1 cellular context compared by ENCODE assay signal in the genomic region with DNA sequence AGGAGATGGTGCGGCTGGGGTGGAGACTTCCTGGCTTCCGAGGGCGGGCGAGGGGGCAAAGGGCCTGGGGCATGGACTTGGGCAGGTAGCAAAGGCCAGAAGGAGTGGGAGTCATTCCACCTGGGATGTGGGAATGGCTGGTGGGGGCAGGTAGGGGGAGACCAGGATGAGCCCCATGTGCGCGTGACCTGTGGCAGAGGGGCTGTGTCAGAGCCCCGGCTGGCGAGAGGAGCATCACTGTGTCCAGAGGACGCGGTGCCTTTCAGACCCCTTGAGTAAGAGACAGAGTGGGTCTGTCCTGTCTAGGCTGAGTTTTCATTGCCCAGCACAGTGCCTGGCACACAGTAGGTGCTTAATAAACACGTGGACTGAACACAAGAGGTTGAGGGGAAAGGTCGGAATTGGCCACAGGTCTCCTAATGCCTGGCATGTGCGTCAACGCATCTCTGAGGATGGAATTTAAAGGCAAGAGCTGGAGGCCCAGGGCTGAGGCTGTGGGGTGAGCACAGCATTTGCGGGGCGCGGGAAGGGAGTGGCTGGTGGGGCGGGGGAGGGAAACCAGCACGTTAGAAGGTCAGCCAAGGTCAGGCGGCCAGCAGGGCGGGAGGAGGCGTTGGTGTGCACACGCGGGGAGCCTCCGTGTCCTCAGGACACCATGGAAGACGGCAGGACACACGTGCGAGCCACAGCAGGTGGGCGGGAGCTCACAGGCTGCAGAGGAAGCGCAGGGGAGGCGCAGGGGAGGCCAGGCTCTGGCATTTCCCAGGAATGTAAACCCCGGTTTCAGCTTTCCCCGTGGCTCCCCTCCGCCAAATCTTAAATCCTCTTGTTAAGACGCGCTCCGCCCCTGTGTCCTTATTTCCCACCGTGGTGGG.
TF ChIP-seq lines count a peak whose summit lies in the region.

No MANE protein-coding gene starts in this region.

TF ChIP-seq in HepG2, 621 proteins besides CTCF, POLR2A, EP300 and RAD21 (continued from another document):
- TF ChIP-seq PAXIP1 (CRISPR knock-in tag; conservative IDR thresholded peaks at IDR 0.05) (no peak), ZBTB33 (CRISPR knock-in tag; IDR thresholded peaks at IDR 0.05) (peak; percentile 78; the same call in 1 of the 2 replicates), ISL2 (CRISPR knock-in tag; IDR thresholded peaks at IDR 0.05) (no peak), REL (CRISPR knock-in tag; conservative IDR thresholded peaks at IDR 0.05) (no peak), ZFYVE20 (CRISPR knock-in tag; IDR thresholded peaks at IDR 0.05; ENCODE audit: borderline replicate concordance, low read depth) (no peak), ZKSCAN1 (IDR thresholded peaks at IDR 0.05; ENCODE audit: low read length) (peak; percentile 80; the same call in 1 of the 2 replicates)
- TF ChIP-seq, protein P1, sequence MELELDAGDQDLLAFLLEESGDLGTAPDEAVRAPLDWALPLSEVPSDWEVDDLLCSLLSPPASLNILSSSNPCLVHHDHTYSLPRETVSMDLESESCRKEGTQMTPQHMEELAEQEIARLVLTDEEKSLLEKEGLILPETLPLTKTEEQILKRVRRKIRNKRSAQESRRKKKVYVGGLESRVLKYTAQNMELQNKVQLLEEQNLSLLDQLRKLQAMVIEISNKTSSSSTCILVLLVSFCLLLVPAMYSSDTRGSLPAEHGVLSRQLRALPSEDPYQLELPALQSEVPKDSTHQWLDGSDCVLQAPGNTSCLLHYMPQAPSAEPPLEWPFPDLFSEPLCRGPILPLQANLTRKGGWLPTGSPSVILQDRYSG (CRISPR knock-in tag; IDR thresholded peaks at IDR 0.05): no peak
- TF ChIP-seq, protein P2, sequence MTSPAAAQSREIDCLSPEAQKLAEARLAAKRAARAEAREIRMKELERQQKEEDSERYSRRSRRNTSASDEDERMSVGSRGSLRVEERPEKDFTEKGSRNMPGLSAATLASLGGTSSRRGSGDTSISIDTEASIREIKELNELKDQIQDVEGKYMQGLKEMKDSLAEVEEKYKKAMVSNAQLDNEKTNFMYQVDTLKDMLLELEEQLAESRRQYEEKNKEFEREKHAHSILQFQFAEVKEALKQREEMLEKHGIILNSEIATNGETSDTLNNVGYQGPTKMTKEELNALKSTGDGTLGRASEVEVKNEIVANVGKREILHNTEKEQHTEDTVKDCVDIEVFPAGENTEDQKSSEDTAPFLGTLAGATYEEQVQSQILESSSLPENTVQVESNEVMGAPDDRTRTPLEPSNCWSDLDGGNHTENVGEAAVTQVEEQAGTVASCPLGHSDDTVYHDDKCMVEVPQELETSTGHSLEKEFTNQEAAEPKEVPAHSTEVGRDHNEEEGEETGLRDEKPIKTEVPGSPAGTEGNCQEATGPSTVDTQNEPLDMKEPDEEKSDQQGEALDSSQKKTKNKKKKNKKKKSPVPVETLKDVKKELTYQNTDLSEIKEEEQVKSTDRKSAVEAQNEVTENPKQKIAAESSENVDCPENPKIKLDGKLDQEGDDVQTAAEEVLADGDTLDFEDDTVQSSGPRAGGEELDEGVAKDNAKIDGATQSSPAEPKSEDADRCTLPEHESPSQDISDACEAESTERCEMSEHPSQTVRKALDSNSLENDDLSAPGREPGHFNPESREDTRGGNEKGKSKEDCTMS (CRISPR knock-in tag; conservative IDR thresholded peaks at IDR 0.05): no peak
